Comparison of ENCODE assay signal across 8 cellular contexts in the genomic region with DNA sequence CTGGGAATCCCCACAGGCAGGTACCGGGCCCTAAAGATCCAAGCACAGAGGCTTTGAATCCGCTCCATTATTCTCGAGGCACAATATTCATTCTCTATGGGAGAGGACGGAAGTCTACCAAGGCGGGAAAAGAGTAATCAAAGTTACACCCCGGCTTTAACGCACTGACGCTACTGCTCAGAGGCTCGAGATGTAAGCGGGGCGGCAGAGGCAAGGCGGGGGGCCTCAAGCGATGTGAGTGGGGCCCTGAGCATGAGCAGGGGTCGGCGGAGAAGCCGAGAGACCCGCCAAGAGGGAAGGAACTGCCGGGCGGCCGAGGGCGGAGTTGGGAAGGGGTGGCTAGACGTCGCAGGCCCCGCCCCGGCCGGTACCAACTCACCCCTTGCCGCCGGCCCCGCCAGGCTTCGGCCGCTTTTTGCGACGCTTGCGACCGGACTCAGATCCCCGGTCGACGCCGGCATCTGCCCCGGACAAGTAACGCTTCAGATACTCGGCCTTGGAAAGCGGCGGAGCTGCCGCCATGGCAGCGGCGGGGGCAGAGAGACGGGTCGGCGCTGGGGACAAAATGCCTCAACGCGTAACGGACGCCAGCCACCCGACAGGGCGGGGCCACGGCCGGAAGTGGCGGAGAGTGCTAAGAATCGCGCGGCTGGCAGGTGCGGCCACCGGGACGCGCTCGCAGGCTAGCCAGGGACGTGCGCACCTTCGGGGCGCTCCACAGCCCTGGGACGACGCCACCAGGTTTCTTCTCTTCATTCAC. TPM values are rescaled to one million over a fixed set of nuclear protein-coding genes. Genes with fewer than 3 reads are reported as not detected.
DNase-seq lines count a peak whose midpoint lies in the region; ATAC-seq, FAIRE-seq and TF ChIP-seq lines count a peak whose summit lies in the region.

A gene with protein sequence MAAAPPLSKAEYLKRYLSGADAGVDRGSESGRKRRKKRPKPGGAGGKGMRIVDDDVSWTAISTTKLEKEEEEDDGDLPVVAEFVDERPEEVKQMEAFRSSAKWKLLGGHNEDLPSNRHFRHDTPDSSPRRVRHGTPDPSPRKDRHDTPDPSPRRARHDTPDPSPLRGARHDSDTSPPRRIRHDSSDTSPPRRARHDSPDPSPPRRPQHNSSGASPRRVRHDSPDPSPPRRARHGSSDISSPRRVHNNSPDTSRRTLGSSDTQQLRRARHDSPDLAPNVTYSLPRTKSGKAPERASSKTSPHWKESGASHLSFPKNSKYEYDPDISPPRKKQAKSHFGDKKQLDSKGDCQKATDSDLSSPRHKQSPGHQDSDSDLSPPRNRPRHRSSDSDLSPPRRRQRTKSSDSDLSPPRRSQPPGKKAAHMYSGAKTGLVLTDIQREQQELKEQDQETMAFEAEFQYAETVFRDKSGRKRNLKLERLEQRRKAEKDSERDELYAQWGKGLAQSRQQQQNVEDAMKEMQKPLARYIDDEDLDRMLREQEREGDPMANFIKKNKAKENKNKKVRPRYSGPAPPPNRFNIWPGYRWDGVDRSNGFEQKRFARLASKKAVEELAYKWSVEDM (minus strand): TSS at position 545 of the 760 bp plus-strand sequence. CDS start 23 bp downstream, at position 522.

- ATAC-seq in GM18909 (IDR thresholded peaks at IDR 0.05; ENCODE audit: poor library complexity, unreplicated experiment) (peak; percentile 87), HG03159 (IDR thresholded peaks at IDR 0.05; ENCODE audit: unreplicated experiment) (peak; percentile 87)
- peak; percentile 90 to 91 for ATAC-seq in activated CD4-positive, CD25-positive, alpha-beta regulatory T cell treated with anti-CD3 and anti-CD28 coated beads, Interleukin-2, amount 50 U/mL, for 24 hours
- peak; percentile 95 for ATAC-seq in central memory CD8-positive, alpha-beta T cell (replicated peaks; ENCODE audit: extremely low read depth, poor library complexity, severe bottlenecking)

- H3K4me3 ChIP-seq in keratinocyte (ENCODE audit: control insufficient read depth in 2 of 3, extremely low read depth in 1 of 3, insufficient read depth in 2 of 3, low read depth in 1 of 3, low read length in 3 of 3), result peak within 1 kb of the TSS; percentile 83 to 94 (median 87)

- peaks cover 17% of the 10 kb centered on the region for H3K4me1 ChIP-seq in keratinocyte (ENCODE audit: control insufficient read depth, extremely low read depth, insufficient read depth, low read length)

- H3K27ac Mint-ChIP-seq in central memory CD8-positive, alpha-beta T cell (ENCODE audit: low read depth), result peak within 1 kb of the TSS; percentile 95

- peak within 1 kb of the TSS; percentile 95 for H2AFZ ChIP-seq in keratinocyte (ENCODE audit: control insufficient read depth, low read length)

- no peaks in the 10 kb centered on the region for H4K20me1 ChIP-seq in keratinocyte (ENCODE audit: control insufficient read depth, extremely low read depth, insufficient read depth, low read length)

- H3K9me1 ChIP-seq in keratinocyte (ENCODE audit: control insufficient read depth, extremely low read depth, insufficient read depth, low read length), result no peaks in the 10 kb centered on the region

- H3K4me2 ChIP-seq in keratinocyte (ENCODE audit: control insufficient read depth, extremely low read depth, insufficient read depth, low read depth, low read length), result peak within 1 kb of the TSS; percentile 93

- H3K27me3 Mint-ChIP-seq in central memory CD8-positive, alpha-beta T cell, result no peaks in the 10 kb centered on the region

- FAIRE-seq in keratinocyte (lab: Jason Lieb, UNC), result no peak

- H3K4me1 Mint-ChIP-seq in central memory CD8-positive, alpha-beta T cell, result peaks cover 27% of the 10 kb centered on the region

- peaks cover 23% of the 10 kb centered on the region for H3K79me2 ChIP-seq in keratinocyte (ENCODE audit: control insufficient read depth, insufficient read depth, low read length)

- dilution Hi-C loops in keratinocyte (cut with MboI; ENCODE audit: extremely low pct_ligation_motif_present, low sequenced_read_pairs), result no loop called here

- peak within 1 kb of the TSS; percentile 94 for H3K9ac ChIP-seq in keratinocyte (ENCODE audit: control insufficient read depth, extremely low read depth, insufficient read depth, low read length)

- no peaks in the 10 kb centered on the region for H3K9me3 ChIP-seq in keratinocyte (ENCODE audit: control insufficient read depth, low read depth, low read length)

- H3K36me3 ChIP-seq in keratinocyte (ENCODE audit: control insufficient read depth in 2 of 2, extremely low read depth in 1 of 2, insufficient read depth in 2 of 2, low read length in 2 of 2), result peaks cover 9 to 12% of the 10 kb centered on the region in 2 experiments

- no peaks in the 10 kb centered on the region for H3K27me3 ChIP-seq in keratinocyte (ENCODE audit: control insufficient read depth, extremely low read depth, insufficient read depth, low read length)

- H3K9me3 Mint-ChIP-seq in central memory CD8-positive, alpha-beta T cell, result no peaks in the 10 kb centered on the region

- peaks cover 48% of the 10 kb centered on the region for H3K36me3 Mint-ChIP-seq in central memory CD8-positive, alpha-beta T cell (ENCODE audit: insufficient read depth)

- DNase-seq in AG08396 (ENCODE audit: low spot score) (peak; percentile 94), NCI-H446 treated with DMSO at 0.1 percent for 48 hours (lab: John Stamatoyannopoulos, UW) (peak; percentile 78), keratinocyte (ENCODE audit: low read depth, low spot score) (no peak)
- DNase-seq in central memory CD8-positive, alpha-beta T cell (ENCODE audit: low spot score in 2 of 2), result peak; percentile 91 to 96
- DNase-seq in stimulated activated CD4-positive, alpha-beta T cell treated with anti-CD3 and anti-CD28 coated beads, Interleukin-15, amount 100 ng/mL, for 24 hours, result peak; percentile 96

- peak in 1 of 3 experiments; percentile 12 for TF ChIP-seq CTCF in keratinocyte (optimal IDR thresholded peaks at IDR 0.05 in 1 of 3, IDR thresholded peaks at IDR 0.05 in 1 of 3, conservative IDR thresholded peaks at IDR 0.05 in 1 of 3; ENCODE audit: extremely low read depth in 1 of 3, insufficient read depth in 2 of 3, low read length in 3 of 3)

- peak within 1 kb of the TSS; percentile 88 for H3K27ac ChIP-seq in keratinocyte (ENCODE audit: control insufficient read depth, insufficient read depth, low read length)

- peak within 1 kb of the TSS; percentile 96 for H3K4me3 Mint-ChIP-seq in central memory CD8-positive, alpha-beta T cell

RNA-seq across cellular contexts. Expression of the gene that starts here (rescaled TPM):
- 9.1 to 13.3 TPM (median 12.6 TPM) in 3 replicates for polyA plus RNA-seq in keratinocyte
- polyA plus RNA-seq in keratinocyte (2011; ENCODE audit: low read depth), result 10.5 TPM
- 8.4 and 9.2 TPM in 2 replicates for polyA plus RNA-seq in keratinocyte (2011; cell fraction: cytosol; rRNA removed)
- 10.0 and 10.3 TPM in 2 replicates for polyA plus RNA-seq in keratinocyte (2011; cell fraction: nucleus; rRNA removed)
- polyA plus RNA-seq in keratinocyte (2012; ENCODE audit: low replicate concordance), result 8.1 and 9.8 TPM in 2 replicates
- polyA minus RNA-seq in keratinocyte, result 7.8 to 14.8 TPM (median 13.0 TPM) in 3 replicates
- 5.4 TPM for polyA minus RNA-seq in keratinocyte (2011; cell fraction: cytosol; rRNA and poly(A)+ RNA removed)
- polyA minus RNA-seq in keratinocyte (2011; cell fraction: nucleus; rRNA and poly(A)+ RNA removed), result 3.8 and 6.8 TPM in 2 replicates
